ENCODE assay signal across 2 cellular contexts in the genomic region with DNA sequence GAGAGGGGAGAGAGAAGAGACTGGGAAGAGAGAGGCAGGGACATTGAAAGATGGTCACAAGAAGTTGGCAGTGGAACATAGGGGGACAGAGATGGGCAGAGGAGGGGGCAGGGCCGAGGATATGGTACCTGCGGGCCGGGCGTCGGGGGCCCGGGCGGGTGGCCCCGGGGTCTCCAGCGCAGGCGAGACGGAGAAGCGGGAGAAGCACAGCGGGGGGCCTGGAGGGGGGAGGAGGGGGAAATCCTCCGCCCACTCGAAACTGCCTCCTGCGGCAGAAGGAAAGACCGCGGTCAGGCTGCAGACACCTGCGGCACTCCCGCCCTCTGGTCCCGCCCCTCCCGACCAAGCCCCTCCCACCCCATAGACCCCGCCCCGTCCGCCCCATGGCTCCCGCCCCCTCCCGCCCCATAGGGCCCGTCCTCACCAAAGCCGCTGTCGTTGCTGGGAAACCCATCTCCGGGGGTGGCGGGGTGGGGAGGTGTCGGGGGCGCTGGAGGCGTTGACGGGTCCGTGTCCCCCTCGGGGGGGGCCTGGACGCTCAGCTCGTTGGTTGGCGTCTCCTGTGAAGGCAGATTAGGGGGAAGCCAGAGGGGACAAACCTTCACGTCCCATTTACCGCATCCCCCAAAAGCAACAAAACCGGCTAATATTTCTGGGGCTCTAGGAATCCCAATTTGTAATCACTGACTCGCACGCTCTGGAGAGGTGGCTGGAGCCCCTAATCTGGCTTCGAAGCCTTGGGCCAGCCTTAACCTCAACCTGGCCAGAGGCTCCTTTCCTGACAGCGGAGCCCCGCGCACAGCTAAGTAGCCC.
A peak's percentile ranks its signal among the peaks of the same experiment; 100 is the strongest.
TF ChIP-seq lines count a peak whose summit lies in the region.

No MANE protein-coding gene starts in this region.

TF ChIP-seq in A549, 52 proteins besides CTCF, POLR2A, EP300 and RAD21:
- TF ChIP-seq, protein P1, sequence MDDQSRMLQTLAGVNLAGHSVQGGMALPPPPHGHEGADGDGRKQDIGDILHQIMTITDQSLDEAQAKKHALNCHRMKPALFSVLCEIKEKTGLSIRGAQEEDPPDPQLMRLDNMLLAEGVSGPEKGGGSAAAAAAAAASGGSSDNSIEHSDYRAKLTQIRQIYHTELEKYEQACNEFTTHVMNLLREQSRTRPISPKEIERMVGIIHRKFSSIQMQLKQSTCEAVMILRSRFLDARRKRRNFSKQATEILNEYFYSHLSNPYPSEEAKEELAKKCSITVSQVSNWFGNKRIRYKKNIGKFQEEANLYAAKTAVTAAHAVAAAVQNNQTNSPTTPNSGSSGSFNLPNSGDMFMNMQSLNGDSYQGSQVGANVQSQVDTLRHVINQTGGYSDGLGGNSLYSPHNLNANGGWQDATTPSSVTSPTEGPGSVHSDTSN (IDR thresholded peaks at IDR 0.05): 0 out of 2 replicates have a peak, but pooled peaks have one; percentile 32
- no peak for TF ChIP-seq ZSCAN20 (CRISPR knock-in tag; IDR thresholded peaks at IDR 0.05)

TF ChIP-seq in GM12878, 131 proteins besides CTCF, POLR2A, EP300 and RAD21 (continues in another document):
- TF ChIP-seq SREBF1 (IDR thresholded peaks at IDR 0.05; ENCODE audit: low read length): no peak
- peak; percentile 52; the same call in 1 of the 2 replicates for TF ChIP-seq TCF3 (IDR thresholded peaks at IDR 0.05; ENCODE audit: borderline replicate concordance, insufficient read depth, low read depth, low read length)
- no peak for TF ChIP-seq CHD4 (IDR thresholded peaks at IDR 0.05)
- no peak for TF ChIP-seq PAX8 (IDR thresholded peaks at IDR 0.05)
- no peak for TF ChIP-seq SMARCA5 (IDR thresholded peaks at IDR 0.05)
- no peak for TF ChIP-seq MTA3 (IDR thresholded peaks at IDR 0.05; ENCODE audit: borderline replicate concordance, low read length)
- TF ChIP-seq NBN (IDR thresholded peaks at IDR 0.05): no peak
- TF ChIP-seq, protein P2, sequence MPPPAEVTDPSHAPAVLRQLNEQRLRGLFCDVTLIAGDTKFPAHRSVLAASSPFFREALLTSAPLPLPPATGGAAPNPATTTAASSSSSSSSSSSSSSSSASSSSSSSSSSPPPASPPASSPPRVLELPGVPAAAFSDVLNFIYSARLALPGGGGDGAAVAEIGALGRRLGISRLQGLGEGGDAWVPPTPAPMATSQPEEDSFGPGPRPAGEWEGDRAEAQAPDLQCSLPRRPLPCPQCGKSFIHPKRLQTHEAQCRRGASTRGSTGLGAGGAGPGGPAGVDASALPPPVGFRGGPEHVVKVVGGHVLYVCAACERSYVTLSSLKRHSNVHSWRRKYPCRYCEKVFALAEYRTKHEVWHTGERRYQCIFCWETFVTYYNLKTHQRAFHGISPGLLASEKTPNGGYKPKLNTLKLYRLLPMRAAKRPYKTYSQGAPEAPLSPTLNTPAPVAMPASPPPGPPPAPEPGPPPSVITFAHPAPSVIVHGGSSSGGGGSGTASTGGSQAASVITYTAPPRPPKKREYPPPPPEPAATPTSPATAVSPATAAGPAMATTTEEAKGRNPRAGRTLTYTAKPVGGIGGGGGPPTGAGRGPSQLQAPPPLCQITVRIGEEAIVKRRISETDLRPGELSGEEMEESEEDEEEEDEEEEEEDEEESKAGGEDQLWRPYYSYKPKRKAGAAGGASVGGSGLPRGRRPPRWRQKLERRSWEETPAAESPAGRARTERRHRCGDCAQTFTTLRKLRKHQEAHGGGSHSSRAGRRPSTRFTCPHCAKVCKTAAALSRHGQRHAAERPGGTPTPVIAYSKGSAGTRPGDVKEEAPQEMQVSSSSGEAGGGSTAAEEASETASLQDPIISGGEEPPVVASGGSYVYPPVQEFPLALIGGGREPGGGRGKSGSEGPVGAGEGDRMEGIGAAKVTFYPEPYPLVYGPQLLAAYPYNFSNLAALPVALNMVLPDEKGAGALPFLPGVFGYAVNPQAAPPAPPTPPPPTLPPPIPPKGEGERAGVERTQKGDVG (CRISPR knock-in tag; IDR thresholded peaks at IDR 0.05): no peak
- TF ChIP-seq NFIC (IDR thresholded peaks at IDR 0.05; ENCODE audit: low read depth, low read length): no peak
- no peak for TF ChIP-seq MYB (IDR thresholded peaks at IDR 0.05; ENCODE audit: borderline replicate concordance, low read depth, low read length)
- TF ChIP-seq HDAC2 (IDR thresholded peaks at IDR 0.05): no peak
- no peak for TF ChIP-seq HDGF (IDR thresholded peaks at IDR 0.05)
- no peak for TF ChIP-seq BCLAF1 (IDR thresholded peaks at IDR 0.05)
- no peak for TF ChIP-seq STAT1 (conservative IDR thresholded peaks at IDR 0.05)
- TF ChIP-seq TAF1 (IDR thresholded peaks at IDR 0.05; ENCODE audit: borderline replicate concordance, low read depth, low read length): no peak
- no peak for TF ChIP-seq NR2C1 (IDR thresholded peaks at IDR 0.05)
- TF ChIP-seq SUZ12 (IDR thresholded peaks at IDR 0.05; ENCODE audit: unreplicated experiment): no peak
- TF ChIP-seq KDM1A (IDR thresholded peaks at IDR 0.05; ENCODE audit: borderline replicate concordance): no peak
- no peak for TF ChIP-seq BCL11A (IDR thresholded peaks at IDR 0.05; ENCODE audit: low read depth, low read length)
- no peak for TF ChIP-seq SKIL (IDR thresholded peaks at IDR 0.05; ENCODE audit: low read depth, poor library complexity, severe bottlenecking)
- TF ChIP-seq RBBP5 (conservative IDR thresholded peaks at IDR 0.05): no peak
- no peak for TF ChIP-seq TBL1XR1 (IDR thresholded peaks at IDR 0.05; ENCODE audit: low read depth, low read length)
- TF ChIP-seq SMAD1 (IDR thresholded peaks at IDR 0.05; ENCODE audit: low read depth, partially characterized antibody): no peak
- no peak for TF ChIP-seq YBX1 (IDR thresholded peaks at IDR 0.05)
- TF ChIP-seq IKZF1 (conservative IDR thresholded peaks at IDR 0.05): no peak
- TF ChIP-seq NFXL1 (IDR thresholded peaks at IDR 0.05; ENCODE audit: borderline replicate concordance): no peak
- no peak for TF ChIP-seq LARP7 (IDR thresholded peaks at IDR 0.05)
- peak in 1 of 2 experiments; percentile 27; a peak in 1 of 4 replicates for TF ChIP-seq BHLHE40 (IDR thresholded peaks at IDR 0.05; ENCODE audit: borderline replicate concordance in 1 of 2, low read depth in 2 of 2, low read length in 1 of 2)
- TF ChIP-seq EZH2 (IDR thresholded peaks at IDR 0.05; ENCODE audit: borderline replicate concordance, control insufficient read depth, low read depth, low read length): no peak
- 0 out of 2 replicates have a peak, but pooled peaks have one; percentile 44 for TF ChIP-seq DPF2 (IDR thresholded peaks at IDR 0.05)
- no peak for TF ChIP-seq BRCA1 (IDR thresholded peaks at IDR 0.05; ENCODE audit: low read depth, low read length)
- TF ChIP-seq ESRRA (IDR thresholded peaks at IDR 0.05; ENCODE audit: low read length): no peak
- no peak for TF ChIP-seq ATF7 (IDR thresholded peaks at IDR 0.05; ENCODE audit: low read depth)
- TF ChIP-seq RB1 (IDR thresholded peaks at IDR 0.05; ENCODE audit: borderline replicate concordance): no peak
- no peak for TF ChIP-seq CBX5 (IDR thresholded peaks at IDR 0.05; ENCODE audit: low read depth)
- TF ChIP-seq SMAD5 (IDR thresholded peaks at IDR 0.05; ENCODE audit: low read depth): no peak
- TF ChIP-seq RELB (IDR thresholded peaks at IDR 0.05; ENCODE audit: low read depth): no peak
- TF ChIP-seq, protein P3, sequence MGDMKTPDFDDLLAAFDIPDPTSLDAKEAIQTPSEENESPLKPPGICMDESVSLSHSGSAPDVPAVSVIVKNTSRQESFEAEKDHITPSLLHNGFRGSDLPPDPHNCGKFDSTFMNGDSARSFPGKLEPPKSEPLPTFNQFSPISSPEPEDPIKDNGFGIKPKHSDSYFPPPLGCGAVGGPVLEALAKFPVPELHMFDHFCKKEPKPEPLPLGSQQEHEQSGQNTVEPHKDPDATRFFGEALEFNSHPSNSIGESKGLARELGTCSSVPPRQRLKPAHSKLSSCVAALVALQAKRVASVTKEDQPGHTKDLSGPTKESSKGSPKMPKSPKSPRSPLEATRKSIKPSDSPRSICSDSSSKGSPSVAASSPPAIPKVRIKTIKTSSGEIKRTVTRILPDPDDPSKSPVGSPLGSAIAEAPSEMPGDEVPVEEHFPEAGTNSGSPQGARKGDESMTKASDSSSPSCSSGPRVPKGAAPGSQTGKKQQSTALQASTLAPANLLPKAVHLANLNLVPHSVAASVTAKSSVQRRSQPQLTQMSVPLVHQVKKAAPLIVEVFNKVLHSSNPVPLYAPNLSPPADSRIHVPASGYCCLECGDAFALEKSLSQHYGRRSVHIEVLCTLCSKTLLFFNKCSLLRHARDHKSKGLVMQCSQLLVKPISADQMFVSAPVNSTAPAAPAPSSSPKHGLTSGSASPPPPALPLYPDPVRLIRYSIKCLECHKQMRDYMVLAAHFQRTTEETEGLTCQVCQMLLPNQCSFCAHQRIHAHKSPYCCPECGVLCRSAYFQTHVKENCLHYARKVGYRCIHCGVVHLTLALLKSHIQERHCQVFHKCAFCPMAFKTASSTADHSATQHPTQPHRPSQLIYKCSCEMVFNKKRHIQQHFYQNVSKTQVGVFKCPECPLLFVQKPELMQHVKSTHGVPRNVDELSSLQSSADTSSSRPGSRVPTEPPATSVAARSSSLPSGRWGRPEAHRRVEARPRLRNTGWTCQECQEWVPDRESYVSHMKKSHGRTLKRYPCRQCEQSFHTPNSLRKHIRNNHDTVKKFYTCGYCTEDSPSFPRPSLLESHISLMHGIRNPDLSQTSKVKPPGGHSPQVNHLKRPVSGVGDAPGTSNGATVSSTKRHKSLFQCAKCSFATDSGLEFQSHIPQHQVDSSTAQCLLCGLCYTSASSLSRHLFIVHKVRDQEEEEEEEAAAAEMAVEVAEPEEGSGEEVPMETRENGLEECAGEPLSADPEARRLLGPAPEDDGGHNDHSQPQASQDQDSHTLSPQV (IDR thresholded peaks at IDR 0.05): no peak
- TF ChIP-seq JUNB (IDR thresholded peaks at IDR 0.05): no peak
- no peak for TF ChIP-seq ZBTB33 (IDR thresholded peaks at IDR 0.05)
- TF ChIP-seq TCF7 (IDR thresholded peaks at IDR 0.05; ENCODE audit: borderline replicate concordance): no peak
- TF ChIP-seq SP1 (IDR thresholded peaks at IDR 0.05; ENCODE audit: low read depth, low read length): peak; percentile 51
- TF ChIP-seq PAX5 (IDR thresholded peaks at IDR 0.05; ENCODE audit: borderline replicate concordance, low read depth, low read length): no peak
- no peak for TF ChIP-seq POLR2AphosphoS2 (IDR thresholded peaks at IDR 0.05; ENCODE audit: low read depth, low read length)
